ENCODE assay signal across 12 cellular contexts in the genomic region with DNA sequence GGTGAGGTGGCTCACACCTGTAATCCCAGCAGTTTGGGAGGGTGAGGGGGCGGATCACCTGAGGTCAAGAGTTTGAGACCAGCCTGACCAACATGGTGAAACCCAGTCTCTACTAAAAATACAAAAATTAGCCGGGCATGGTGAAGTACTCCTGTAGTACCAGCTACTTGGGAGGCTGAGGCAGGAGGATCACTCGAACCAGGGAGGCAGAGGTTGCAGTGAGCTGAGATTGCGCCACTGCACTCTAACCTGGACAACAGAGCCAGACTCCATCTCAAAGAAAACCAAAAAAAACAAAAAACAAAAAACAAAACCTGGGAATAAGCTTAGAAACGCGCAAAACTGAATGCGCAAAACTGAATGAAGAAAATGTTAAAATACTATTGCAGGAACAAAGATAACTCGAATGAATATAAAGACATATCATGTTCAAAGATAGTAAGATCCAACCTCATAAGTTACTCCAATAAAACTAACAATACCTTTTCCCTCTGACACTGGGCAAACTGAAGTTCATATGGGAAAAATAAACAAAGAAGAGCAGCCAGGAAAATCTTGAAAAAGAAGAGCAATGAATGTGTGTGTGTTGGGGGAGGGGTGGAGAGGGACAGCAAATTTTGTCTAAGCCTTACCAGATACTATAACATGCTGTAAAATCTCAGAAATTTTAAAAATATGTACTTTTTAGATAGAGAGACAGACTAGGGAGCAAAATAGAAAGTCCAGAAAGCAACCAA.
DNase-seq lines count a peak whose midpoint lies in the region; ATAC-seq and TF ChIP-seq lines count a peak whose summit lies in the region.
"Had no signal": no experiment of that assay in that cellular context is flagged by ENCODE, and none has a peak within 500 bp of the region (broad histone marks: within the 10 kb centered on the region; RNA-seq: fewer than 3 reads in every experiment).

No MANE protein-coding gene starts in this region.

- no peaks in the 10 kb centered on the region for H3K27me3 ChIP-seq in osteoblast (ENCODE audit: insufficient read depth, low read length)

- H4K20me1 ChIP-seq in osteoblast (ENCODE audit: insufficient read depth, low read length), result no peaks in the 10 kb centered on the region

- no peak overlapping the region for H3K27ac ChIP-seq in osteoblast (ENCODE audit: low read depth, low read length)

- DNase-seq in LNCaP clone FGC (ENCODE audit: low read depth) (peak; percentile 94), left lobe of liver (ENCODE audit: low spot score) (peak; percentile 57), osteoblast (ENCODE audit: insufficient read length, low spot score, missing footprints) (peak; percentile 46), NCI-H1417 treated with DMSO at 0.1 percent for 48 hours (lab: John Stamatoyannopoulos, UW) (no peak)
- DNase-seq: AML-193; CD4-positive, alpha-beta memory T cell; DMS153; DMS79; GDM1; H9 had no signal

- ATAC-seq in left lobe of liver (peak; percentile 91), GM21576 (IDR thresholded peaks at IDR 0.05; ENCODE audit: unreplicated experiment) (no peak), GM21737 (IDR thresholded peaks at IDR 0.05; ENCODE audit: unreplicated experiment) (no peak)

- H3K79me2 ChIP-seq in osteoblast (ENCODE audit: insufficient read depth, low read length), result no peaks in the 10 kb centered on the region

- H3K9me3 ChIP-seq in osteoblast (ENCODE audit: low read depth, low read length), result no peaks in the 10 kb centered on the region

- TF ChIP-seq CTCF in LNCaP clone FGC (IDR thresholded peaks at IDR 0.05; ENCODE audit: control insufficient read depth, extremely low read depth, insufficient read depth), result no peak
- TF ChIP-seq CTCF in osteoblast (IDR thresholded peaks at IDR 0.05; ENCODE audit: extremely low read depth, low read depth, low read length), result no peak

- no peak overlapping the region for H3K4me2 ChIP-seq in osteoblast (ENCODE audit: insufficient read depth, low read length)

- H2AFZ ChIP-seq in osteoblast (ENCODE audit: low read length), result no peak overlapping the region

- H3K4me1 ChIP-seq in osteoblast (ENCODE audit: insufficient read depth, low read length), result peaks cover 5% of the 10 kb centered on the region

- H3K36me3 ChIP-seq in osteoblast (ENCODE audit: insufficient read depth, low read length), result no peaks in the 10 kb centered on the region

- H3K4me3 ChIP-seq in LNCaP clone FGC (ENCODE audit: low read depth, low read length) (no peak overlapping the region), osteoblast (ENCODE audit: insufficient read depth, low read length) (no peak overlapping the region)
